Comparison of ENCODE assay signal across 20 cellular contexts in genomic region chr14:69076341-69076740, GRCh38.
DNase-seq lines count a peak whose midpoint lies in the region; ATAC-seq, FAIRE-seq and TF ChIP-seq lines count a peak whose summit lies in the region.
"Had no signal": no experiment of that assay in that cellular context is flagged by ENCODE, and none has a peak within 500 bp of the region (broad histone marks: within the 10 kb centered on the region; RNA-seq: fewer than 3 reads in every experiment).

No MANE protein-coding gene starts in this region.

- no peak overlapping the region for H2AFZ ChIP-seq in smooth muscle cell (ENCODE audit: low read depth)

- FAIRE-seq in A549 (lab: Jason Lieb, UNC) (peak; percentile 87), H54 (lab: Jason Lieb, UNC) (no peak)
- FAIRE-seq: RCC 7860 had no signal

- H3K27ac ChIP-seq in A549: peak overlapping the region in 1 of 2 experiments; percentile 84; a peak in 3 of 6 replicates
- peak overlapping the region; percentile 98 for H3K27ac ChIP-seq in RWPE2 (ENCODE audit: poor library complexity, severe bottlenecking)
- peak overlapping the region; percentile 40 for H3K27ac ChIP-seq in muscle layer of duodenum (ENCODE audit: low read length)
- peak overlapping the region; percentile 99 for H3K27ac ChIP-seq in smooth muscle cell (ENCODE audit: low read depth)
- no peak overlapping the region for H3K27ac ChIP-seq in right lobe of liver
- H3K27ac ChIP-seq: 22Rv1, SJSA1 had no signal

- CTCF ChIA-PET in A549 (lab: Yijun Ruan, JAX): interaction anchor here (1.3 to 6.7 kb wide), 3 partner anchors 14 to 164 kb away, joined by 3 to 40 read pairs (median 3); no protein-coding TSS in a partner anchor

- TF ChIP-seq RAD21 in A549 (conservative IDR thresholded peaks at IDR 0.05 in 1 of 2, IDR thresholded peaks at IDR 0.05 in 1 of 2): no peak

- no peak for ATAC-seq in A549
- no peak for ATAC-seq in RWPE2 (ENCODE audit: low read depth)
- no peak for ATAC-seq in right lobe of liver
- ATAC-seq: Right ventricle myocardium inferior had no signal

- no peaks in the 10 kb centered on the region for H4K20me1 ChIP-seq in smooth muscle cell (ENCODE audit: low read depth)

- no peak for TF ChIP-seq EP300 in A549 (IDR thresholded peaks at IDR 0.05)

- TF ChIP-seq CTCF in A549 (IDR thresholded peaks at IDR 0.05) (no peak), RWPE2 (IDR thresholded peaks at IDR 0.05; ENCODE audit: poor library complexity, severe bottlenecking) (no peak), smooth muscle cell (IDR thresholded peaks at IDR 0.05; ENCODE audit: borderline replicate concordance, insufficient read depth, poor library complexity, severe bottlenecking) (no peak), right lobe of liver (IDR thresholded peaks at IDR 0.05) (no peak)

- H3K4me1 ChIP-seq in A549 (peaks cover 46% of the 10 kb centered on the region), RWPE2 (ENCODE audit: insufficient read depth, poor library complexity, severe bottlenecking) (peaks cover 38% of the 10 kb centered on the region), muscle layer of duodenum (ENCODE audit: control insufficient read depth in 1 of 2, insufficient read depth in 2 of 2, low read length in 2 of 2) (peaks cover 0 to 2% of the 10 kb centered on the region in 2 donors), smooth muscle cell (ENCODE audit: low read depth) (peaks cover 23% of the 10 kb centered on the region), right lobe of liver (peaks cover 0 to 7% (median 4%) of the 10 kb centered on the region in 4 donors)

- intact Hi-C loops in right lobe of liver (cut with DNase I): no loop called here

- peaks cover 42% of the 10 kb centered on the region for H3K36me3 ChIP-seq in RWPE2 (ENCODE audit: low read depth)
- peaks cover 17 to 20% of the 10 kb centered on the region in 2 donors for H3K36me3 ChIP-seq in muscle layer of duodenum (ENCODE audit: control insufficient read depth in 1 of 2, insufficient read depth in 2 of 2, low read length in 2 of 2)
- no peaks in the 10 kb centered on the region for H3K36me3 ChIP-seq in smooth muscle cell (ENCODE audit: low read depth)
- H3K36me3 ChIP-seq in right lobe of liver: peaks cover 0 to 34% (median 0%) of the 10 kb centered on the region in 4 donors

- H3K79me2 ChIP-seq in smooth muscle cell (ENCODE audit: low read depth): peaks cover 15% of the 10 kb centered on the region

- peaks cover 31% of the 10 kb centered on the region for H3F3A ChIP-seq in smooth muscle cell (ENCODE audit: low read depth)

- H3K4me2 ChIP-seq in A549: no peak overlapping the region
- no peak overlapping the region for H3K4me2 ChIP-seq in smooth muscle cell

- no peaks in the 10 kb centered on the region for H3K9me3 ChIP-seq in A549
- no peaks in the 10 kb centered on the region for H3K9me3 ChIP-seq in RWPE2 (ENCODE audit: severe bottlenecking)
- no peaks in the 10 kb centered on the region for H3K9me3 ChIP-seq in muscle layer of duodenum (ENCODE audit: control insufficient read depth in 1 of 2, low read length in 2 of 2)
- no peaks in the 10 kb centered on the region for H3K9me3 ChIP-seq in smooth muscle cell (replicated peaks; ENCODE audit: low read depth)
- no peaks in the 10 kb centered on the region for H3K9me3 ChIP-seq in right lobe of liver
- H3K9me3 ChIP-seq: SJSA1 had no signal

- H3K27me3 ChIP-seq in RWPE2 (ENCODE audit: insufficient read depth, poor library complexity, severe bottlenecking) (no peaks in the 10 kb centered on the region), muscle layer of duodenum (ENCODE audit: low read depth, low read length) (no peaks in the 10 kb centered on the region), smooth muscle cell (ENCODE audit: low read depth) (no peaks in the 10 kb centered on the region), right lobe of liver (no peaks in the 10 kb centered on the region)
- H3K27me3 ChIP-seq: SJSA1 had no signal

- POLR2A ChIA-PET in A549 (lab: Yijun Ruan, JAX): no interaction called here

- DNase-seq in A549 (ENCODE audit: low read depth in 1 of 2, low spot score in 1 of 2) (no peak), RWPE2 (ENCODE audit: low spot score) (no peak), smooth muscle cell (lab: John Stamatoyannopoulos, UW; ENCODE audit: unreplicated experiment) (no peak), H54 (ENCODE audit: insufficient read length, low spot score) (no peak), C1 segment of cervical spinal cord (lab: John Stamatoyannopoulos, UW) (no peak), right lobe of liver (no peak)
- no peak for DNase-seq in activated naive CD4-positive, alpha-beta T cell treated with Interleukin-2 at 50 U/mL for 16 hours
- DNase-seq: EL, HCEC 1CT, Kasumi-1, NCI-H1694, NCI-H2081, NCI-H2171, NCI-H524 treated with DMSO at 0.1 percent for 48 hours, NCI-H82 had no signal

- TF ChIP-seq POLR2A in A549 (IDR thresholded peaks at IDR 0.05; ENCODE audit: low read length): no peak
- no peak for TF ChIP-seq POLR2A in H54 (IDR thresholded peaks at IDR 0.05; ENCODE audit: low read depth, low read length)
- TF ChIP-seq POLR2A in right lobe of liver (IDR thresholded peaks at IDR 0.05): no peak

- H3K4me3 ChIP-seq in A549: no peak overlapping the region
- no peak overlapping the region for H3K4me3 ChIP-seq in RWPE2 (ENCODE audit: severe bottlenecking)
- H3K4me3 ChIP-seq in muscle layer of duodenum (ENCODE audit: low read depth in 1 of 2, low read length in 2 of 2): no peak overlapping the region
- H3K4me3 ChIP-seq in smooth muscle cell: no peak overlapping the region
- H3K4me3 ChIP-seq in right lobe of liver: no peak overlapping the region
- H3K4me3 ChIP-seq: SJSA1 had no signal

- H3K9ac ChIP-seq in smooth muscle cell (ENCODE audit: low read depth): no peak overlapping the region

- WGBS in A549 (ENCODE audit: missing lambda C conversion rate): 94% methylated on average over 3 of the region's 3 CpGs
- 75% methylated on average over 3 of the region's 3 CpGs for WGBS in smooth muscle cell (ENCODE audit: low lambda C conversion rate)
- 87% methylated on average over 3 of the region's 3 CpGs for WGBS in right lobe of liver (ENCODE audit: insufficient coverage, low coverage, low lambda C conversion rate, missing lambda C conversion rate)

TF ChIP-seq in A549, 52 proteins besides CTCF, POLR2A, EP300 and RAD21 (continues in another document):
- TF ChIP-seq ZFP36 (IDR thresholded peaks at IDR 0.05; ENCODE audit: borderline replicate concordance, partially characterized antibody): no peak
- no peak for TF ChIP-seq FOXS1 (CRISPR knock-in tag; IDR thresholded peaks at IDR 0.05)
- TF ChIP-seq SREBF2 (IDR thresholded peaks at IDR 0.05): no peak
- no peak for TF ChIP-seq E2F6 (IDR thresholded peaks at IDR 0.05; ENCODE audit: borderline replicate concordance, low read depth)
- no peak for TF ChIP-seq BCL3 (IDR thresholded peaks at IDR 0.05)
- TF ChIP-seq HES2 (IDR thresholded peaks at IDR 0.05): no peak
- no peak for TF ChIP-seq FOSB (CRISPR knock-in tag; IDR thresholded peaks at IDR 0.05)
- no peak for TF ChIP-seq EHMT2 (IDR thresholded peaks at IDR 0.05; ENCODE audit: low read depth)
- no peak for TF ChIP-seq RCOR1 (IDR thresholded peaks at IDR 0.05; ENCODE audit: low read depth, low read length)
- TF ChIP-seq HOXB13 (CRISPR knock-in tag; IDR thresholded peaks at IDR 0.05; ENCODE audit: low read depth): no peak
- TF ChIP-seq JUNB (IDR thresholded peaks at IDR 0.05): no peak
- TF ChIP-seq RFX5 (IDR thresholded peaks at IDR 0.05): no peak
- TF ChIP-seq REST (IDR thresholded peaks at IDR 0.05): no peak

Comparison
In these comparisons a context has a peak if more than half of its experiments do, and no peak if none do; other contexts are left out.
1. H3K27ac ChIP-seq: peak in RWPE2 (single experiment), muscle layer of duodenum (single experiment) and smooth muscle cell (single experiment); none in right lobe of liver (0 of 3).